ENCODE assay signal across 8 cellular contexts in genomic region chr3:129398803-129399144, GRCh38. TPM values are rescaled to one million over a fixed set of nuclear protein-coding genes. Genes with fewer than 3 reads are reported as not detected.
DNase-seq lines count a peak whose midpoint lies in the region; ATAC-seq and TF ChIP-seq lines count a peak whose summit lies in the region.

No MANE protein-coding gene starts in this region.

- peak overlapping the region; percentile 97 for H3K4me3 Mint-ChIP-seq in activated CD4-positive, alpha-beta memory T cell treated with anti-CD3 and anti-CD28 coated beads for 36 hours
- H3K4me3 Mint-ChIP-seq in osteocyte (ENCODE audit: unreplicated experiment) = peak overlapping the region; percentile 98

- intact Hi-C loops in activated CD4-positive, alpha-beta memory T cell treated with anti-CD3 and anti-CD28 coated beads for 36 hours (cut with micrococcal nuclease) = loop anchor here (1.0 to 5.0 kb wide), 4 partner anchors 30 to 495 kb away; partner anchors contain the start of genes EFCAB12, IFT122 and TMCC1

- POLR2A ChIA-PET in activated CD4-positive, alpha-beta memory T cell treated with anti-CD3 and anti-CD28 coated beads for 36 hours (lab: Charles Lee) = no interaction called here

- DNase-seq in activated CD4-positive, alpha-beta memory T cell treated with anti-CD3 and anti-CD28 coated beads for 36 hours = peak; percentile 22
- DNase-seq in fibroblast of pulmonary artery (ENCODE audit: low read depth) (no peak), osteocyte (ENCODE audit: extremely low spot score, unreplicated experiment) (no peak), NCI-H69 (lab: John Stamatoyannopoulos, UW) (no peak), NCI-H2107 treated with DMSO at 0.1 percent for 48 hours (lab: John Stamatoyannopoulos, UW; ENCODE audit: unreplicated experiment) (no peak)
- DNase-seq in effector CD4-positive, alpha-beta T cell = no peak

- TF ChIP-seq CTCF in fibroblast of pulmonary artery (IDR thresholded peaks at IDR 0.05; ENCODE audit: low read length, missing control alignments) (no peak), osteocyte (IDR thresholded peaks at IDR 0.05) (no peak)

- H3K27ac Mint-ChIP-seq in activated CD4-positive, alpha-beta memory T cell treated with anti-CD3 and anti-CD28 coated beads for 36 hours = peak overlapping the region; percentile 99
- H3K27ac Mint-ChIP-seq in osteocyte (ENCODE audit: unreplicated experiment) = peak overlapping the region; percentile 97

- H3K36me3 Mint-ChIP-seq in activated CD4-positive, alpha-beta memory T cell treated with anti-CD3 and anti-CD28 coated beads for 36 hours = peaks cover 8% of the 10 kb centered on the region
- H3K36me3 Mint-ChIP-seq in osteocyte (ENCODE audit: unreplicated experiment) = no peaks in the 10 kb centered on the region

- H3K4me3 ChIP-seq in fibroblast of pulmonary artery (replicated peaks; ENCODE audit: low read depth, low read length) = peak overlapping the region; percentile 92

- no peaks in the 10 kb centered on the region for H3K9me3 Mint-ChIP-seq in activated CD4-positive, alpha-beta memory T cell treated with anti-CD3 and anti-CD28 coated beads for 36 hours
- no peaks in the 10 kb centered on the region for H3K9me3 Mint-ChIP-seq in osteocyte (ENCODE audit: unreplicated experiment)

- H3K27me3 Mint-ChIP-seq in activated CD4-positive, alpha-beta memory T cell treated with anti-CD3 and anti-CD28 coated beads for 36 hours = no peaks in the 10 kb centered on the region
- no peaks in the 10 kb centered on the region for H3K27me3 Mint-ChIP-seq in osteocyte (ENCODE audit: unreplicated experiment)

- H3K4me1 Mint-ChIP-seq in activated CD4-positive, alpha-beta memory T cell treated with anti-CD3 and anti-CD28 coated beads for 36 hours (ENCODE audit: low read depth) = peaks cover 31% of the 10 kb centered on the region
- peaks cover 18% of the 10 kb centered on the region for H3K4me1 Mint-ChIP-seq in osteocyte (ENCODE audit: unreplicated experiment)

- ATAC-seq in GM18511 (IDR thresholded peaks at IDR 0.05; ENCODE audit: unreplicated experiment) (peak; percentile 31), HG03175 (IDR thresholded peaks at IDR 0.05; ENCODE audit: unreplicated experiment) (peak; percentile 29)

- CTCF ChIA-PET in activated CD4-positive, alpha-beta memory T cell treated with anti-CD3 and anti-CD28 coated beads for 36 hours (lab: Charles Lee) = interaction anchor here (1.3 to 1.7 kb wide), 4 partner anchors 15 to 88 kb away, joined by 3 to 9 read pairs (median 4); no protein-coding TSS in a partner anchor

RNA-seq across cellular contexts. Expression of gene EFCAB12, which starts 29.7 kb away (rescaled TPM):
- under 1 TPM; 0.31 to 0.45 TPM for total RNA-seq in activated CD4-positive, alpha-beta memory T cell treated with anti-CD3 and anti-CD28 coated beads for 36 hours
- total RNA-seq in osteocyte = 0.08 and 0.30 TPM in 2 replicates

RNA-seq across cellular contexts. Expression of gene MBD4, which starts 41.0 kb away (rescaled TPM):
- 10 to 100 TPM; 50.5 to 53.7 TPM for total RNA-seq in activated CD4-positive, alpha-beta memory T cell treated with anti-CD3 and anti-CD28 coated beads for 36 hours
- total RNA-seq in osteocyte = 23.1 and 24.2 TPM in 2 replicates

RNA-seq across cellular contexts. Expression of gene IFT122, which starts 41.2 kb away (rescaled TPM):
- 10 to 100 TPM; 21.5 to 25.5 TPM for total RNA-seq in activated CD4-positive, alpha-beta memory T cell treated with anti-CD3 and anti-CD28 coated beads for 36 hours
- total RNA-seq in osteocyte = 23.2 and 25.9 TPM in 2 replicates
